Comparison of ENCODE assay signal across 14 cellular contexts in genomic region chr11:134801526-134801925, GRCh38.
"Had no signal": no experiment of that assay in that cellular context is flagged by ENCODE, and none has a peak within 500 bp of the region (broad histone marks: within the 10 kb centered on the region; RNA-seq: fewer than 3 reads in every experiment).

No MANE protein-coding gene starts in this region.

- H3K27ac ChIP-seq: breast epithelium, left lung, pancreas, sigmoid colon, spleen, thoracic aorta had no signal

- H3K36me3 ChIP-seq: breast epithelium, left lung, pancreas, sigmoid colon, spleen, thoracic aorta had no signal

- DNase-seq: activated naive CD4-positive, alpha-beta T cell; activated T-cell treated with anti-CD3 and anti-CD28 coated beads for 4 hours; aorta; kidney; left lung; mammary epithelial cell; pancreas; sigmoid colon; spleen; T-helper 9 cell had no signal

- H3K4me1 ChIP-seq: breast epithelium, pancreas, sigmoid colon had no signal

- H3K27ac Mint-ChIP-seq: natural killer cell treated with Interleukin-12 subunit alpha and Interleukin-12 subunit beta and Interleukin-15 and Interleukin-18, amount 100 ng/mL, for 72 hours; stimulated activated naive CD8-positive, alpha-beta T cell treated with anti-CD3 and anti-CD28 coated beads, Interleukin-15, Interleukin-2, amounts not matched to agents 100 ng/mL and 50 ng/mL, for 24 hours had no signal

- ATAC-seq: left lung; natural killer cell treated with Interleukin-12 subunit alpha and Interleukin-12 subunit beta and Interleukin-15 and Interleukin-18, amount 100 ng/mL, for 72 hours; pancreas had no signal

- H3K9me3 Mint-ChIP-seq: natural killer cell treated with Interleukin-12 subunit alpha and Interleukin-12 subunit beta and Interleukin-15 and Interleukin-18, amount 100 ng/mL, for 72 hours; stimulated activated naive CD8-positive, alpha-beta T cell treated with anti-CD3 and anti-CD28 coated beads, Interleukin-15, Interleukin-2, amounts not matched to agents 100 ng/mL and 50 ng/mL, for 24 hours had no signal

- H3K4me3 Mint-ChIP-seq: natural killer cell treated with Interleukin-12 subunit alpha and Interleukin-12 subunit beta and Interleukin-15 and Interleukin-18, amount 100 ng/mL, for 72 hours; stimulated activated naive CD8-positive, alpha-beta T cell treated with anti-CD3 and anti-CD28 coated beads, Interleukin-15, Interleukin-2, amounts not matched to agents 100 ng/mL and 50 ng/mL, for 24 hours had no signal

- H3K4me3 ChIP-seq: breast epithelium, left lung, pancreas, sigmoid colon, spleen, thoracic aorta had no signal

- H3K9me3 ChIP-seq: breast epithelium, left lung, pancreas, sigmoid colon, spleen, thoracic aorta had no signal

- H3K36me3 Mint-ChIP-seq: natural killer cell treated with Interleukin-12 subunit alpha and Interleukin-12 subunit beta and Interleukin-15 and Interleukin-18, amount 100 ng/mL, for 72 hours had no signal
